19 cellular contexts compared by ENCODE assay signal in genomic region chr1:172219966-172220365, GRCh38.
DNase-seq lines count a peak whose midpoint lies in the region; ATAC-seq and TF ChIP-seq lines count a peak whose summit lies in the region.
"Had no signal": no experiment of that assay in that cellular context is flagged by ENCODE, and none has a peak within 500 bp of the region (broad histone marks: within the 10 kb centered on the region; RNA-seq: fewer than 3 reads in every experiment).

No MANE protein-coding gene starts in this region.

- H3K4me3 Mint-ChIP-seq in glutamatergic neuron (ENCODE audit: unreplicated experiment), result peak overlapping the region; percentile 9
- H3K4me3 Mint-ChIP-seq: CD8-positive, alpha-beta memory T cell had no signal

- no peaks in the 10 kb centered on the region for H3K9me3 ChIP-seq in AG04450 (ENCODE audit: control insufficient read depth, insufficient read depth, low read length)
- H3K9me3 ChIP-seq in Panc1 (ENCODE audit: control insufficient read depth, insufficient read depth, low read depth, low read length), result no peaks in the 10 kb centered on the region
- H3K9me3 ChIP-seq: BLaER1 treated with 17β-estradiol and CSF1 and Interleukin-3, amounts not matched to agents 10 nM and 100 nM; MG63 had no signal

- in situ Hi-C loops in Panc1 (cut with HindIII; ENCODE audit: low pct_unique_long_range_greater_than_20kb, low sequenced_read_pairs), result no loop called here

- POLR2A ChIA-PET in AG04450 (lab: Yijun Ruan, JAX), result no interaction called here
- POLR2A ChIA-PET in Panc1 (lab: Charles Lee), result interaction anchor here (0.6 to 0.7 kb wide), 2 partner anchors 192 to 470 kb away, joined by 5 to 14 read pairs; no protein-coding TSS in a partner anchor

- H3K4me1 ChIP-seq in Panc1 (ENCODE audit: control insufficient read depth, insufficient read depth, low read length), result no peaks in the 10 kb centered on the region

- DNase-seq in NCI-H1092 treated with DMSO at 0.1 percent for 48 hours (lab: John Stamatoyannopoulos, UW), result peak; percentile 21
- no peak for DNase-seq in NCI-H1092 (lab: John Stamatoyannopoulos, UW)
- DNase-seq in AG04450 (ENCODE audit: low read depth, low spot score), result peak; percentile 3
- no peak for DNase-seq in Panc1 (ENCODE audit: low read depth, low spot score)
- DNase-seq in glutamatergic neuron, result no peak
- DNase-seq in Right ventricle myocardium inferior (ENCODE audit: missing footprints), result no peak
- no peak for DNase-seq in NCI-H1436 (lab: John Stamatoyannopoulos, UW)
- DNase-seq in COR-L47 (lab: John Stamatoyannopoulos, UW), result no peak
- DNase-seq: 8988T; CD8-positive, alpha-beta memory T cell; EL; MG63; NCI-H1105; NCI-H187; NCI-H446 treated with DMSO at 0.1 percent for 48 hours; NK-92 treated with Interleukin-12 subunit alpha and Interleukin-12 subunit beta, amount 100 ng/mL, for 24 hours; RPMI8226; SW 1271 had no signal

- TF ChIP-seq CTCF in AG04450 (IDR thresholded peaks at IDR 0.05; ENCODE audit: low read depth, low read length), result no peak
- TF ChIP-seq CTCF in Panc1 (IDR thresholded peaks at IDR 0.05), result no peak
- TF ChIP-seq CTCF in glutamatergic neuron (IDR thresholded peaks at IDR 0.05; ENCODE audit: partially characterized antibody, unreplicated experiment), result no peak

- no peaks in the 10 kb centered on the region for H3K36me3 ChIP-seq in Panc1 (ENCODE audit: control insufficient read depth, insufficient read depth, low read length)
- H3K36me3 ChIP-seq: BLaER1 treated with 17β-estradiol and CSF1 and Interleukin-3, amounts not matched to agents 10 nM and 100 nM; MG63 had no signal

- no peaks in the 10 kb centered on the region for H3K27me3 Mint-ChIP-seq in glutamatergic neuron (ENCODE audit: unreplicated experiment)
- H3K27me3 Mint-ChIP-seq: CD8-positive, alpha-beta memory T cell had no signal

- no peaks in the 10 kb centered on the region for H3K36me3 Mint-ChIP-seq in glutamatergic neuron (ENCODE audit: unreplicated experiment)
- H3K36me3 Mint-ChIP-seq: CD8-positive, alpha-beta memory T cell had no signal

- H3K4me1 Mint-ChIP-seq in glutamatergic neuron (ENCODE audit: low read depth, unreplicated experiment), result peaks cover 14% of the 10 kb centered on the region
- H3K4me1 Mint-ChIP-seq: CD8-positive, alpha-beta memory T cell had no signal

- H3K27ac ChIP-seq in AG04450 (ENCODE audit: low read depth, low read length), result no peak overlapping the region
- peak overlapping the region; percentile 6; the same call in 1 of the 2 replicates for H3K27ac ChIP-seq in Panc1 (ENCODE audit: low read length)
- H3K27ac ChIP-seq: BLaER1 treated with 17β-estradiol and CSF1 and Interleukin-3, amounts not matched to agents 10 nM and 100 nM had no signal

- H3K4me3 ChIP-seq in AG04450 (ENCODE audit: low read depth, low read length), result no peak overlapping the region
- H3K4me3 ChIP-seq in Panc1 (ENCODE audit: low read depth in 2 of 2, low read length in 2 of 2), result no peak overlapping the region
- H3K4me3 ChIP-seq: BLaER1 treated with 17β-estradiol and CSF1 and Interleukin-3, amounts not matched to agents 10 nM and 100 nM; MG63 had no signal

- H3K27ac Mint-ChIP-seq in glutamatergic neuron (ENCODE audit: unreplicated experiment), result peak overlapping the region; percentile 24
- H3K27ac Mint-ChIP-seq: CD8-positive, alpha-beta memory T cell had no signal

- no TSS peak for BruUV-seq in Panc1 (replicated peaks; lab: Mats Ljungman, UMichigan)

- intact Hi-C loops in Panc1 (cut with micrococcal nuclease; ENCODE audit: unreplicated experiment), result no loop called here
- intact Hi-C loops in Right ventricle myocardium inferior (cut with DNase I), result no loop called here

- CTCF ChIA-PET in AG04450 (lab: Charles Lee), result interaction anchor here (2.1 kb wide), 1 partner anchor 217 kb away, joined by 7 read pairs; no protein-coding TSS in a partner anchor
- CTCF ChIA-PET in Panc1 (lab: Charles Lee), result no interaction called here

- H3K9me3 Mint-ChIP-seq in glutamatergic neuron (ENCODE audit: unreplicated experiment), result peaks cover 4% of the 10 kb centered on the region
- H3K9me3 Mint-ChIP-seq: CD8-positive, alpha-beta memory T cell had no signal

- no peak for ATAC-seq in Panc1
- ATAC-seq in Right ventricle myocardium inferior, result no peak

- no peaks in the 10 kb centered on the region for H3K27me3 ChIP-seq in AG04450 (ENCODE audit: control insufficient read depth, insufficient read depth, low read length)
- no peaks in the 10 kb centered on the region for H3K27me3 ChIP-seq in Panc1 (ENCODE audit: control insufficient read depth, insufficient read depth, low read length)
- H3K27me3 ChIP-seq: BLaER1 treated with 17β-estradiol and CSF1 and Interleukin-3, amounts not matched to agents 10 nM and 100 nM; MG63 had no signal

Comparison
In these comparisons a context has a peak if more than half of its experiments do, and no peak if none do; other contexts are left out.
1. DNase-seq: peak in NCI-H1092 treated with DMSO at 0.1 percent for 48 hours (single experiment) and AG04450 (single experiment); none in NCI-H1092 (single experiment), Panc1 (single experiment), glutamatergic neuron (single experiment), Right ventricle myocardium inferior (single experiment), NCI-H1436 (single experiment) and COR-L47 (single experiment).